In the genomic region with DNA sequence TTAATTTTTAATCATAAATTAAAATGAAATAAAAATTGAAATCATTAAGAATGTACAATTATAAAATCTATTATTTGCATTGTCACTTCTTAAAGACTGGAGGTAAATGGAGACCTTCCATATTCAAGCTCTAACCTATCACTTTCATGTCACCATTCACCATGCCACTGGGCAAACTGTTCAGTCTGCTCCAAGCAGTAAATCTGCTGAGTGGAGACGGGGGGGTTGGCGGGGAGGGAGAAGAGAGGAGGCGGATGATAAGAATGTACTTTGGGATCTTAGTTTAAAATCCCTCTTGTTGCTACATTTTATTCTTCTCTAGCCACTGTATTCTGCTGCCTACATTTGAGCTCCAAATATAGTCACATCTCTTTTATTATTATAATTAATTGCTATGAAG, we compare ENCODE assay signal across 31 cellular contexts.
"Had no signal": no experiment of that assay in that cellular context is flagged by ENCODE, and none has a peak within 500 bp of the region (broad histone marks: within the 10 kb centered on the region; RNA-seq: fewer than 3 reads in every experiment).

No MANE protein-coding gene starts in this region.

- H3K4me3 Mint-ChIP-seq: activated CD4-positive, alpha-beta memory T cell treated with anti-CD3 and anti-CD28 coated beads, Interleukin-2, amount 10 ng/mL, durations not matched to agents 7 days and 5 days; activated CD4-positive, alpha-beta T cell treated with anti-CD3 and anti-CD28 coated beads for 36 hours; activated CD4-positive, alpha-beta T cell treated with anti-CD3 and anti-CD28 coated beads, Interleukin-2, amount 10 ng/mL, durations not matched to agents 7 days and 5 days; activated CD8-positive, alpha-beta memory T cell treated with anti-CD3 and anti-CD28 coated beads, Interleukin-2, amount 10 ng/mL, durations not matched to agents 7 days and 5 days; activated CD8-positive, alpha-beta T cell treated with anti-CD3 and anti-CD28 coated beads, Interleukin-2, amount 10 ng/mL, durations not matched to agents 7 days and 5 days; activated naive CD4-positive, alpha-beta T cell treated with anti-CD3 and anti-CD28 coated beads for 36 hours; activated naive CD8-positive, alpha-beta T cell treated with anti-CD3 and anti-CD28 coated beads for 36 hours; activated T-cell treated with anti-CD3 and anti-CD28 coated beads, Interleukin-2, amount 50 U/mL, for 24 hours; T-helper 1 cell treated with Interleukin-12 subunit alpha and Interleukin-12 subunit beta and Interleukin-4 antibody, amounts not matched to agents 30 μg/mL and 1 μg/mL, for 36 hours; T-helper 2 cell treated with Interferon-gamma antibody and Interleukin-4, amounts not matched to agents 5 μg/mL and 100 μg/mL, for 36 hours had no signal

- H3K27me3 Mint-ChIP-seq: activated CD4-positive, alpha-beta memory T cell treated with anti-CD3 and anti-CD28 coated beads, Interleukin-2, amount 10 ng/mL, durations not matched to agents 7 days and 5 days; activated CD4-positive, alpha-beta T cell treated with anti-CD3 and anti-CD28 coated beads for 36 hours; activated CD4-positive, alpha-beta T cell treated with anti-CD3 and anti-CD28 coated beads, Interleukin-2, amount 10 ng/mL, durations not matched to agents 7 days and 5 days; activated CD8-positive, alpha-beta memory T cell treated with anti-CD3 and anti-CD28 coated beads, Interleukin-2, amount 10 ng/mL, durations not matched to agents 7 days and 5 days; activated naive CD8-positive, alpha-beta T cell treated with anti-CD3 and anti-CD28 coated beads for 36 hours; activated T-cell treated with anti-CD3 and anti-CD28 coated beads, Interleukin-2, amount 50 U/mL, for 24 hours had no signal

- H3K36me3 Mint-ChIP-seq: activated CD8-positive, alpha-beta memory T cell treated with anti-CD3 and anti-CD28 coated beads, Interleukin-2, amount 10 ng/mL, durations not matched to agents 7 days and 5 days; activated naive CD4-positive, alpha-beta T cell treated with anti-CD3 and anti-CD28 coated beads, Interleukin-2, amount 50 U/mL, for 72 hours; activated naive CD8-positive, alpha-beta T cell treated with anti-CD3 and anti-CD28 coated beads for 36 hours had no signal

- DNase-seq: activated CD4-positive, alpha-beta memory T cell treated with anti-CD3 and anti-CD28 coated beads, Interleukin-2, amount 10 ng/mL, durations not matched to agents 7 days and 5 days; activated CD4-positive, alpha-beta T cell treated with anti-CD3 and anti-CD28 coated beads for 1 hour; activated CD4-positive, alpha-beta T cell treated with anti-CD3 and anti-CD28 coated beads for 36 hours; activated CD4-positive, alpha-beta T cell treated with anti-CD3 and anti-CD28 coated beads for 48 hours; activated CD4-positive, alpha-beta T cell treated with anti-CD3 and anti-CD28 coated beads, Interleukin-2, amount 10 ng/mL, durations not matched to agents 7 days and 5 days; activated CD4-positive, alpha-beta T cell treated with anti-CD3 and anti-CD28 coated beads, Interleukin-2, amount 50 U/mL, for 48 hours; activated CD4-positive, CD25-positive, alpha-beta regulatory T cell; activated CD8-positive, alpha-beta memory T cell treated with anti-CD3 and anti-CD28 coated beads for 24 hours; activated CD8-positive, alpha-beta memory T cell treated with anti-CD3 and anti-CD28 coated beads, Interleukin-2, amount 10 ng/mL, durations not matched to agents 7 days and 5 days; activated CD8-positive, alpha-beta memory T cell treated with anti-CD3 and anti-CD28 coated beads, Interleukin-2, amount 50 U/mL, for 48 hours; activated CD8-positive, alpha-beta T cell treated with anti-CD3 and anti-CD28 coated beads, Interleukin-2, amount 10 ng/mL, durations not matched to agents 7 days and 5 days; activated effector memory CD4-positive, alpha-beta T cell treated with anti-CD3 and anti-CD28 coated beads, Interleukin-2, amount 50 U/mL, for 16 hours; activated gamma-delta T cell treated with Interleukin-2 at 50 U/mL for 16 hours; activated naive CD4-positive, alpha-beta T cell; activated naive CD4-positive, alpha-beta T cell treated with anti-CD3 and anti-CD28 coated beads for 36 hours; activated naive CD4-positive, alpha-beta T cell treated with anti-CD3 and anti-CD28 coated beads, Interleukin-2, amount 50 U/mL, for 16 hours; activated naive CD8-positive, alpha-beta T cell treated with anti-CD3 and anti-CD28 coated beads for 36 hours; activated T-cell treated with anti-CD3 and anti-CD28 coated beads, Interleukin-2, amount 50 U/mL, for 24 hours; activated T-cell treated with anti-CD3 and anti-CD28 coated beads, Interleukin-2, amount 50 U/mL, for 48 hours; adrenal gland; amniotic stem cell; aorta; body of pancreas; brain microvascular endothelial cell; central memory CD4-positive, alpha-beta T cell; T-helper 1 cell; T-helper 2 cell; T-helper 9 cell had no signal

- H3K27ac Mint-ChIP-seq: activated CD4-positive, alpha-beta memory T cell treated with anti-CD3 and anti-CD28 coated beads, Interleukin-2, amount 10 ng/mL, durations not matched to agents 7 days and 5 days; activated CD4-positive, alpha-beta T cell treated with anti-CD3 and anti-CD28 coated beads for 36 hours; activated CD4-positive, alpha-beta T cell treated with anti-CD3 and anti-CD28 coated beads, Interleukin-2, amount 10 ng/mL, durations not matched to agents 7 days and 5 days; activated CD8-positive, alpha-beta memory T cell treated with anti-CD3 and anti-CD28 coated beads, Interleukin-2, amount 10 ng/mL, durations not matched to agents 7 days and 5 days; activated CD8-positive, alpha-beta T cell treated with anti-CD3 and anti-CD28 coated beads, Interleukin-2, amount 10 ng/mL, durations not matched to agents 7 days and 5 days; activated naive CD4-positive, alpha-beta T cell treated with anti-CD3 and anti-CD28 coated beads for 36 hours; activated naive CD4-positive, alpha-beta T cell treated with anti-CD3 and anti-CD28 coated beads, Interleukin-2, amount 50 U/mL, for 72 hours; activated naive CD8-positive, alpha-beta T cell treated with anti-CD3 and anti-CD28 coated beads for 36 hours; activated T-cell treated with anti-CD3 and anti-CD28 coated beads, Interleukin-2, amount 50 U/mL, for 24 hours; T-helper 1 cell treated with Interleukin-12 subunit alpha and Interleukin-12 subunit beta and Interleukin-4 antibody, amounts not matched to agents 30 μg/mL and 1 μg/mL, for 36 hours; T-helper 2 cell treated with Interferon-gamma antibody and Interleukin-4, amounts not matched to agents 5 μg/mL and 100 μg/mL, for 36 hours had no signal

- H3K9me3 Mint-ChIP-seq: activated CD4-positive, alpha-beta memory T cell treated with anti-CD3 and anti-CD28 coated beads, Interleukin-2, amount 10 ng/mL, durations not matched to agents 7 days and 5 days; activated naive CD4-positive, alpha-beta T cell treated with anti-CD3 and anti-CD28 coated beads, Interleukin-2, amount 50 U/mL, for 72 hours; activated naive CD8-positive, alpha-beta T cell treated with anti-CD3 and anti-CD28 coated beads for 36 hours; activated T-cell treated with anti-CD3 and anti-CD28 coated beads, Interleukin-2, amount 50 U/mL, for 24 hours; T-helper 2 cell treated with Interferon-gamma antibody and Interleukin-4, amounts not matched to agents 5 μg/mL and 100 μg/mL, for 36 hours had no signal

- H3K4me1 Mint-ChIP-seq: activated CD4-positive, alpha-beta memory T cell treated with anti-CD3 and anti-CD28 coated beads, Interleukin-2, amount 10 ng/mL, durations not matched to agents 7 days and 5 days; activated CD4-positive, alpha-beta T cell treated with anti-CD3 and anti-CD28 coated beads for 36 hours; activated CD4-positive, alpha-beta T cell treated with anti-CD3 and anti-CD28 coated beads, Interleukin-2, amount 10 ng/mL, durations not matched to agents 7 days and 5 days; activated CD8-positive, alpha-beta memory T cell treated with anti-CD3 and anti-CD28 coated beads, Interleukin-2, amount 10 ng/mL, durations not matched to agents 7 days and 5 days; activated naive CD8-positive, alpha-beta T cell treated with anti-CD3 and anti-CD28 coated beads for 36 hours had no signal
